In the genomic region with DNA sequence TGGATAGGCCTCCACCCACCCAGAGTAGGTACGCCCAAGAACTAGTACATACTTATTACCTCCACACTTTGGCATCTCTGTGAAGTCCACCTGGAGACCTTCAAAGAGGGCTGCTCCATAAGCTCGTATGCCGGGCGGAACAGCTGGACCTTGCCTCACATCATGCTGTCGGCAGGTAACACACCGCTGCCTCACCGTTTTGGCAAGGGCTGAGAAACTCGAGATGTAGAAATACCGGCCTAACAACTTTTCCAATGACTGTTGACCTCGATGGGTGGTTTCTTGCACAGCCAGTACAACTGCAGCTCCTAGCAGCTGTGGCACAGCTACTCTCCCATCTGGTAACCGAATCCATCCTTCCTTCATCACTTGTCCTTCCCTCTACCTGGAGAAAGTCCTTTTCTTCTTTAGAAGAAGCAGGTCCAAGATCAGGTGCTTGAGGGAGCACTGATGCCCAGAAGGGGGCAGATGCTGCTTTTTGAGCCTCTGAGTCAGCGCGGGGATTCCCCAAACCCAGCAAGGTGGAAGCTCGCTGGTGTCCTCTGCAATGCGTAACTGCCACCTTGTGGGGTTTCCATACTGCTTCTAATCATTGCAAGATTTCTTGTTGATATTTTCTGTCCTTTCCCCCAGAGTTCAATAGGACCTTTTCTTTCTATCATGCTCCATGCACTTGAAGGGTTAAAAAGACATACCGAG, we compare ENCODE assay signal across 1 cellular context.
TF ChIP-seq lines count a peak whose summit lies in the region.

No MANE protein-coding gene starts in this region.

TF ChIP-seq in GM23338, 12 proteins besides CTCF, POLR2A, EP300 and RAD21:
- TF ChIP-seq, protein P1, sequence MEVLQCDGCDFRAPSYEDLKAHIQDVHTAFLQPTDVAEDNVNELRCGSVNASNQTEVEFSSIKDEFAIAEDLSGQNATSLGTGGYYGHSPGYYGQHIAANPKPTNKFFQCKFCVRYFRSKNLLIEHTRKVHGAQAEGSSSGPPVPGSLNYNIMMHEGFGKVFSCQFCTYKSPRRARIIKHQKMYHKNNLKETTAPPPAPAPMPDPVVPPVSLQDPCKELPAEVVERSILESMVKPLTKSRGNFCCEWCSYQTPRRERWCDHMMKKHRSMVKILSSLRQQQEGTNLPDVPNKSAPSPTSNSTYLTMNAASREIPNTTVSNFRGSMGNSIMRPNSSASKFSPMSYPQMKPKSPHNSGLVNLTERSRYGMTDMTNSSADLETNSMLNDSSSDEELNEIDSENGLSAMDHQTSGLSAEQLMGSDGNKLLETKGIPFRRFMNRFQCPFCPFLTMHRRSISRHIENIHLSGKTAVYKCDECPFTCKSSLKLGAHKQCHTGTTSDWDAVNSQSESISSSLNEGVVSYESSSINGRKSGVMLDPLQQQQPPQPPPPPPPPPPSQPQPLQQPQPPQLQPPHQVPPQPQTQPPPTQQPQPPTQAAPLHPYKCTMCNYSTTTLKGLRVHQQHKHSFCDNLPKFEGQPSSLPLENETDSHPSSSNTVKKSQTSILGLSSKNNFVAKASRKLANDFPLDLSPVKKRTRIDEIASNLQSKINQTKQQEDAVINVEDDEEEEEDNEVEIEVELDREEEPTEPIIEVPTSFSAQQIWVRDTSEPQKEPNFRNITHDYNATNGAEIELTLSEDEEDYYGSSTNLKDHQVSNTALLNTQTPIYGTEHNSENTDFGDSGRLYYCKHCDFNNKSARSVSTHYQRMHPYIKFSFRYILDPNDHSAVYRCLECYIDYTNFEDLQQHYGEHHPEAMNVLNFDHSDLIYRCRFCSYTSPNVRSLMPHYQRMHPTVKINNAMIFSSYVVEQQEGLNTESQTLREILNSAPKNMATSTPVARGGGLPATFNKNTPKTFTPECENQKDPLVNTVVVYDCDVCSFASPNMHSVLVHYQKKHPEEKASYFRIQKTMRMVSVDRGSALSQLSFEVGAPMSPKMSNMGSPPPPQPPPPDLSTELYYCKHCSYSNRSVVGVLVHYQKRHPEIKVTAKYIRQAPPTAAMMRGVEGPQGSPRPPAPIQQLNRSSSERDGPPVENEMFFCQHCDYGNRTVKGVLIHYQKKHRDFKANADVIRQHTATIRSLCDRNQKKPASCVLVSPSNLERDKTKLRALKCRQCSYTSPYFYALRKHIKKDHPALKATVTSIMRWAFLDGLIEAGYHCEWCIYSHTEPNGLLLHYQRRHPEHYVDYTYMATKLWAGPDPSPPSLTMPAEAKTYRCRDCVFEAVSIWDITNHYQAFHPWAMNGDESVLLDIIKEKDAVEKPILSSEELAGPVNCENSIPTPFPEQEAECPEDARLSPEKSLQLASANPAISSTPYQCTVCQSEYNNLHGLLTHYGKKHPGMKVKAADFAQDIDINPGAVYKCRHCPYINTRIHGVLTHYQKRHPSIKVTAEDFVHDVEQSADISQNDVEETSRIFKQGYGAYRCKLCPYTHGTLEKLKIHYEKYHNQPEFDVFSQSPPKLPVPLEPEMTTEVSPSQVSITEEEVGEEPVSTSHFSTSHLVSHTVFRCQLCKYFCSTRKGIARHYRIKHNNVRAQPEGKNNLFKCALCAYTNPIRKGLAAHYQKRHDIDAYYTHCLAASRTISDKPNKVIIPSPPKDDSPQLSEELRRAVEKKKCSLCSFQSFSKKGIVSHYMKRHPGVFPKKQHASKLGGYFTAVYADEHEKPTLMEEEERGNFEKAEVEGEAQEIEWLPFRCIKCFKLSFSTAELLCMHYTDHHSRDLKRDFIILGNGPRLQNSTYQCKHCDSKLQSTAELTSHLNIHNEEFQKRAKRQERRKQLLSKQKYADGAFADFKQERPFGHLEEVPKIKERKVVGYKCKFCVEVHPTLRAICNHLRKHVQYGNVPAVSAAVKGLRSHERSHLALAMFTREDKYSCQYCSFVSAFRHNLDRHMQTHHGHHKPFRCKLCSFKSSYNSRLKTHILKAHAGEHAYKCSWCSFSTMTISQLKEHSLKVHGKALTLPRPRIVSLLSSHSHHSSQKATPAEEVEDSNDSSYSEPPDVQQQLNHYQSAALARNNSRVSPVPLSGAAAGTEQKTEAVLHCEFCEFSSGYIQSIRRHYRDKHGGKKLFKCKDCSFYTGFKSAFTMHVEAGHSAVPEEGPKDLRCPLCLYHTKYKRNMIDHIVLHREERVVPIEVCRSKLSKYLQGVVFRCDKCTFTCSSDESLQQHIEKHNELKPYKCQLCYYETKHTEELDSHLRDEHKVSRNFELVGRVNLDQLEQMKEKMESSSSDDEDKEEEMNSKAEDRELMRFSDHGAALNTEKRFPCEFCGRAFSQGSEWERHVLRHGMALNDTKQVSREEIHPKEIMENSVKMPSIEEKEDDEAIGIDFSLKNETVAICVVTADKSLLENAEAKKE (CRISPR knock-in tag; IDR thresholded peaks at IDR 0.05) = peak; percentile 72
- TF ChIP-seq CREB1 (CRISPR knock-in tag; IDR thresholded peaks at IDR 0.05; ENCODE audit: low read depth) = 0 out of 2 replicates have a peak, but pooled peaks have one; percentile 6
